8 cellular contexts compared by ENCODE assay signal in genomic region chr1:198641506-198641905, GRCh38. TPM values are rescaled to one million over a fixed set of nuclear protein-coding genes. Genes with fewer than 3 reads are reported as not detected.
DNase-seq lines count a peak whose midpoint lies in the region; ATAC-seq and TF ChIP-seq lines count a peak whose summit lies in the region.

No MANE protein-coding gene starts in this region.

- H3K4me1 ChIP-seq in CD4-positive, CD25-positive, alpha-beta regulatory T cell (ENCODE audit: control insufficient read depth, insufficient read depth, low read length, poor library complexity, severe bottlenecking): peaks cover 72% of the 10 kb centered on the region
- H3K4me1 ChIP-seq in subcutaneous abdominal adipose tissue (ENCODE audit: control insufficient read depth in 5 of 5, insufficient read depth in 5 of 5, low read length in 5 of 5) (peaks cover 0 to 2% (median 0%) of the 10 kb centered on the region in 5 donors), MM.1S (ENCODE audit: low read length) (no peaks in the 10 kb centered on the region)

- H2AFZ ChIP-seq in MM.1S (ENCODE audit: low read length): no peak overlapping the region

- no peaks in the 10 kb centered on the region for H3K79me2 ChIP-seq in MM.1S (ENCODE audit: low read length)

- DNase-seq in CD4-positive, CD25-positive, alpha-beta regulatory T cell: peak; percentile 38 to 87 (median 50)
- no peak for DNase-seq in MM.1S
- DNase-seq in omental fat pad (ENCODE audit: low spot score): no peak
- no peak for DNase-seq in NCI-H2227 treated with DMSO at 0.1 percent for 48 hours (lab: John Stamatoyannopoulos, UW)

- no peak overlapping the region for H3K4me2 ChIP-seq in MM.1S (ENCODE audit: low read depth, low read length)

- H3K4me3 Mint-ChIP-seq in CD4-positive, CD25-positive, alpha-beta regulatory T cell: peak overlapping the region; percentile 92 to 99 (median 95)
- H3K4me3 Mint-ChIP-seq in activated T-helper 17 cell treated with anti-CD3 and anti-CD28 coated beads, Interleukin-2, amount 50 U/mL, for 72 hours: peak overlapping the region; percentile 89

- H3K4me3 ChIP-seq in CD4-positive, CD25-positive, alpha-beta regulatory T cell (ENCODE audit: low read depth, low read length): peak overlapping the region; percentile 100
- H3K4me3 ChIP-seq in subcutaneous abdominal adipose tissue (ENCODE audit: low read depth in 1 of 5, low read length in 5 of 5) (peak overlapping the region in 3 of 5 donors; percentile 35 to 49 (median 44)), MM.1S (ENCODE audit: low read length) (no peak overlapping the region)

- peak; percentile 64 to 75 for ATAC-seq in CD4-positive, CD25-positive, alpha-beta regulatory T cell (ENCODE audit: low read depth in 2 of 2)
- peak; percentile 45 for ATAC-seq in GM19438 (IDR thresholded peaks at IDR 0.05; ENCODE audit: low read depth, unreplicated experiment)
- ATAC-seq in HG03565 (IDR thresholded peaks at IDR 0.05; ENCODE audit: unreplicated experiment): peak; percentile 34
- peak; percentile 81 for ATAC-seq in activated T-helper 17 cell treated with anti-CD3 and anti-CD28 coated beads, Interleukin-2, amount 50 U/mL, for 72 hours (replicated peaks)
- ATAC-seq in omental fat pad (ENCODE audit: low FRiP score): no peak

- peak overlapping the region; percentile 97 for H3K27ac ChIP-seq in CD4-positive, CD25-positive, alpha-beta regulatory T cell (ENCODE audit: insufficient read depth, low read length, poor library complexity, severe bottlenecking)
- H3K27ac ChIP-seq in subcutaneous abdominal adipose tissue (ENCODE audit: low read depth, low read length): no peak overlapping the region
- H3K27ac ChIP-seq in MM.1S (ENCODE audit: low read length): no peak overlapping the region

- no peaks in the 10 kb centered on the region for H3K27me3 ChIP-seq in CD4-positive, CD25-positive, alpha-beta regulatory T cell (ENCODE audit: control insufficient read depth, insufficient read depth, low read length)
- H3K27me3 ChIP-seq in subcutaneous abdominal adipose tissue (ENCODE audit: control insufficient read depth in 5 of 5, insufficient read depth in 4 of 5, low read length in 5 of 5) (no peaks in the 10 kb centered on the region), MM.1S (replicated peaks; ENCODE audit: insufficient read depth, low read length) (no peaks in the 10 kb centered on the region)

- no peaks in the 10 kb centered on the region for H4K20me1 ChIP-seq in MM.1S (ENCODE audit: insufficient read depth, low read length)

- H3K27me3 Mint-ChIP-seq in CD4-positive, CD25-positive, alpha-beta regulatory T cell: no peaks in the 10 kb centered on the region
- H3K27me3 Mint-ChIP-seq in activated T-helper 17 cell treated with anti-CD3 and anti-CD28 coated beads, Interleukin-2, amount 50 U/mL, for 72 hours: no peaks in the 10 kb centered on the region

- H3K9ac ChIP-seq in subcutaneous abdominal adipose tissue (ENCODE audit: low read length in 5 of 5): peak overlapping the region in 1 of 5 donors; percentile 52
- H3K9ac ChIP-seq in MM.1S (ENCODE audit: low read length): no peak overlapping the region

- H3K36me3 ChIP-seq in CD4-positive, CD25-positive, alpha-beta regulatory T cell (ENCODE audit: control insufficient read depth, insufficient read depth, low read length): peaks cover 29% of the 10 kb centered on the region
- H3K36me3 ChIP-seq in subcutaneous abdominal adipose tissue (ENCODE audit: control insufficient read depth in 5 of 5, insufficient read depth in 5 of 5, low read length in 5 of 5) (no peaks in the 10 kb centered on the region), MM.1S (replicated peaks; ENCODE audit: insufficient read depth, low read length) (no peaks in the 10 kb centered on the region)

- TF ChIP-seq CTCF in MM.1S (IDR thresholded peaks at IDR 0.05; ENCODE audit: low read length): no peak
- TF ChIP-seq CTCF in omental fat pad (IDR thresholded peaks at IDR 0.05): no peak

- no peaks in the 10 kb centered on the region for H3K9me3 ChIP-seq in CD4-positive, CD25-positive, alpha-beta regulatory T cell (ENCODE audit: control insufficient read depth in 2 of 2, low read length in 2 of 2)
- no peaks in the 10 kb centered on the region for H3K9me3 ChIP-seq in subcutaneous abdominal adipose tissue (ENCODE audit: control insufficient read depth in 5 of 5, low read length in 5 of 5)
- H3K9me3 ChIP-seq in MM.1S (replicated peaks; ENCODE audit: insufficient read depth, low read length): no peaks in the 10 kb centered on the region

- H3K4me1 Mint-ChIP-seq in CD4-positive, CD25-positive, alpha-beta regulatory T cell: peaks cover 9 to 32% (median 24%) of the 10 kb centered on the region in 4 donors
- peaks cover 20% of the 10 kb centered on the region for H3K4me1 Mint-ChIP-seq in activated T-helper 17 cell treated with anti-CD3 and anti-CD28 coated beads, Interleukin-2, amount 50 U/mL, for 72 hours

- H3F3A ChIP-seq in MM.1S (ENCODE audit: insufficient read depth, low read length): no peaks in the 10 kb centered on the region

- no peaks in the 10 kb centered on the region for H3K9me3 Mint-ChIP-seq in CD4-positive, CD25-positive, alpha-beta regulatory T cell
- no peaks in the 10 kb centered on the region for H3K9me3 Mint-ChIP-seq in activated T-helper 17 cell treated with anti-CD3 and anti-CD28 coated beads, Interleukin-2, amount 50 U/mL, for 72 hours

- H3K9me2 ChIP-seq in MM.1S (replicated peaks; ENCODE audit: insufficient read depth, low read length): no peaks in the 10 kb centered on the region; the same call in 1 of the 2 replicates

- peaks cover 38% of the 10 kb centered on the region for H3K36me3 Mint-ChIP-seq in CD4-positive, CD25-positive, alpha-beta regulatory T cell
- H3K36me3 Mint-ChIP-seq in activated T-helper 17 cell treated with anti-CD3 and anti-CD28 coated beads, Interleukin-2, amount 50 U/mL, for 72 hours (ENCODE audit: low read depth): peaks cover 78% of the 10 kb centered on the region

- H3K27ac Mint-ChIP-seq in CD4-positive, CD25-positive, alpha-beta regulatory T cell: peak overlapping the region; percentile 81 to 98 (median 95)
- peak overlapping the region; percentile 98 for H3K27ac Mint-ChIP-seq in activated T-helper 17 cell treated with anti-CD3 and anti-CD28 coated beads, Interleukin-2, amount 50 U/mL, for 72 hours

RNA-seq across cellular contexts. Expression of gene PTPRC, which starts 2.7 kb away (rescaled TPM):
- 946 TPM for total RNA-seq in CD4-positive, CD25-positive, alpha-beta regulatory T cell
- polyA plus RNA-seq in CD4-positive, CD25-positive, alpha-beta regulatory T cell: 1,000 to 10,000 TPM; 1,055 to 1,099 (median 1,073) TPM
- 100 to 1,000 TPM; 366 to 421 TPM for total RNA-seq in activated T-helper 17 cell treated with anti-CD3 and anti-CD28 coated beads, Interleukin-2, amount 50 U/mL, for 72 hours
- total RNA-seq in omental fat pad: 100 to 1,000 TPM in 1 of 4 donors, 10 to 100 TPM in 3; 36.5 to 127 (median 67.1) TPM

Comparison
In these comparisons a context has a peak if more than half of its experiments do, and no peak if none do; other contexts are left out.
1. DNase-seq: peak in CD4-positive, CD25-positive, alpha-beta regulatory T cell (3 of 3); none in MM.1S (single experiment), omental fat pad (single experiment) and NCI-H2227 treated with DMSO at 0.1 percent for 48 hours (single experiment).